12 cellular contexts compared by ENCODE assay signal in the genomic region with DNA sequence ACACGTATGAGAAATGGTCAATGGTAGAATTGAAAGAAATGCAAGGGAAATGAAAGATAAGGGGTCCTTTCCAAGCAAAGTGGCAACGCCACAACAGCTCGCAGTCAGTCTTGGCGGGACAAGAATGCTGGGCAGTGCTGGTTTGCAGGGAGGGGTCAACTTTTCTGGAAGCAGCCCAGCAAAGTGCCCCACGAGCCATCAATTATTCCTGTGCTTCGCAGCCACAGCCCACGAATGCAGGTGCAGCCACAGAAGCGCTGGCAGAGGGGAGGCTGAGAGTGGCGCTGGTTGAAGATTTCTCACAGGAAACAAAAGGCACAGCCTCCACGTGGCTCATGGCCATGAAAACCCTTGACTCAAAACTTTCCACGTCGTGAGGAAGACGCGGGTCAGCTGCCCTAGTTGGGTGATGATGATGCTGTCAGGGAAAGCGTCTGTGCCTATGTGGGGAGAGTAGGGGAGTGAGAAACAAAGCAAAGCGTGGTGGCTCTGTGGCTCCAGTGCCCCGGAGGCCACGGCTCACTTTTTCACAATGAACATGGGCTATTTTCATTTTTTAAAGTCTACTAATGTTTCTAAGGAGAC. TPM values are rescaled to one million over a fixed set of nuclear protein-coding genes. Genes with fewer than 3 reads are reported as not detected.
DNase-seq lines count a peak whose midpoint lies in the region; ATAC-seq and TF ChIP-seq lines count a peak whose summit lies in the region.
"Not testable (repeated sequence)": the region's sequence is repeated elsewhere in the genome, so short reads cannot be mapped to it uniquely, and the experiment has no call there.
"Had no signal": no experiment of that assay in that cellular context is flagged by ENCODE, and none has a peak within 500 bp of the region (broad histone marks: within the 10 kb centered on the region; RNA-seq: fewer than 3 reads in every experiment).

No MANE protein-coding gene starts in this region.

- peaks cover 0 to 17% (median 2%) of the 10 kb centered on the region in 4 donors for H3K4me1 ChIP-seq in right lobe of liver

- H3K27me3 Mint-ChIP-seq in activated CD4-positive, alpha-beta T cell treated with anti-CD3 and anti-CD28 coated beads for 36 hours, result peaks cover 14% of the 10 kb centered on the region
- peaks cover 36 to 63% of the 10 kb centered on the region in 2 donors for H3K27me3 Mint-ChIP-seq in effector memory CD8-positive, alpha-beta T cell
- H3K27me3 Mint-ChIP-seq in natural killer cell treated with Interleukin-12 subunit alpha and Interleukin-12 subunit beta and Interleukin-15 and Interleukin-18, amount 100 ng/mL, for 72 hours, result peaks cover 13 to 29% of the 10 kb centered on the region in 2 donors

- TF ChIP-seq POLR2A in right lobe of liver (IDR thresholded peaks at IDR 0.05), result not testable (repeated sequence)

- not testable (repeated sequence) for H3K9me3 Mint-ChIP-seq in activated CD4-positive, alpha-beta T cell treated with anti-CD3 and anti-CD28 coated beads for 36 hours (ENCODE audit: low read depth); effector memory CD8-positive, alpha-beta T cell; natural killer cell treated with Interleukin-12 subunit alpha and Interleukin-12 subunit beta and Interleukin-15 and Interleukin-18, amount 100 ng/mL, for 72 hours; stimulated activated effector memory CD8-positive, alpha-beta T cell treated with anti-CD3 and anti-CD28 coated beads, Interleukin-12 subunit alpha, Interleukin-12 subunit beta, amount 100 ng/mL, for 72 hours

- H3K27ac Mint-ChIP-seq in activated CD4-positive, alpha-beta T cell treated with anti-CD3 and anti-CD28 coated beads for 36 hours; effector memory CD8-positive, alpha-beta T cell; natural killer cell treated with Interleukin-12 subunit alpha and Interleukin-12 subunit beta and Interleukin-15 and Interleukin-18, amount 100 ng/mL, for 72 hours; stimulated activated effector memory CD8-positive, alpha-beta T cell treated with anti-CD3 and anti-CD28 coated beads, Interleukin-12 subunit alpha, Interleukin-12 subunit beta, amount 100 ng/mL, for 72 hours: not testable (repeated sequence)

- peak; percentile 21 for DNase-seq in activated CD4-positive, alpha-beta T cell treated with anti-CD3 and anti-CD28 coated beads for 36 hours
- not testable (repeated sequence) for DNase-seq in effector memory CD8-positive, alpha-beta T cell; left lobe of liver (ENCODE audit: low spot score); natural killer cell treated with Interleukin-12 subunit alpha and Interleukin-12 subunit beta and Interleukin-15 and Interleukin-18, amount 100 ng/mL, for 72 hours (ENCODE audit: low spot score); stimulated activated effector memory CD8-positive, alpha-beta T cell treated with anti-CD3 and anti-CD28 coated beads, Interleukin-12 subunit alpha, Interleukin-12 subunit beta, amount 100 ng/mL, for 72 hours (ENCODE audit: low spot score in 2 of 2)
- DNase-seq in right lobe of liver, result peak in 1 of 3 donors; percentile 55

- TF ChIP-seq CTCF in right lobe of liver (IDR thresholded peaks at IDR 0.05), result not testable (repeated sequence)

- WGBS in right lobe of liver (ENCODE audit: insufficient coverage, low coverage, low lambda C conversion rate, missing lambda C conversion rate), result 19% methylated on average over 11 of the region's 18 CpGs

- CTCF ChIA-PET in activated CD4-positive, alpha-beta T cell treated with anti-CD3 and anti-CD28 coated beads for 36 hours (lab: Charles Lee), result not testable (repeated sequence)

- H3K27me3 ChIP-seq in right lobe of liver, result not testable (repeated sequence)

- H3K36me3 ChIP-seq in right lobe of liver, result not testable (repeated sequence)

- intact Hi-C loops in activated CD4-positive, alpha-beta T cell treated with anti-CD3 and anti-CD28 coated beads for 36 hours (cut with DNase I, micrococcal nuclease); right lobe of liver (cut with DNase I): not testable (repeated sequence)

- peak; percentile 26 for ATAC-seq in activated CD4-positive, alpha-beta T cell treated with anti-CD3 and anti-CD28 coated beads for 36 hours
- ATAC-seq in effector memory CD8-positive, alpha-beta T cell (replicated peaks), result peak; percentile 29
- peak; percentile 12 for ATAC-seq in left lobe of liver
- ATAC-seq in right lobe of liver, result peak in 3 of 4 donors; percentile 1 to 30 (median 24)
- peak; percentile 41 to 70 for ATAC-seq in natural killer cell treated with Interleukin-12 subunit alpha and Interleukin-12 subunit beta and Interleukin-15 and Interleukin-18, amount 100 ng/mL, for 72 hours
- ATAC-seq in stimulated activated effector memory CD8-positive, alpha-beta T cell treated with anti-CD3 and anti-CD28 coated beads, Interleukin-12 subunit alpha, Interleukin-12 subunit beta, amount 100 ng/mL, for 72 hours, result peak; percentile 66

- POLR2A ChIA-PET in activated CD4-positive, alpha-beta T cell treated with anti-CD3 and anti-CD28 coated beads for 36 hours (lab: Charles Lee), result not testable (repeated sequence)

- H3K4me3 ChIP-seq in right lobe of liver, result peak overlapping the region in 1 of 3 donors; percentile 21

- not testable (repeated sequence) for H3K9me3 ChIP-seq in right lobe of liver

- H3K4me3 Mint-ChIP-seq in activated CD4-positive, alpha-beta T cell treated with anti-CD3 and anti-CD28 coated beads for 36 hours; effector memory CD8-positive, alpha-beta T cell; stimulated activated effector memory CD8-positive, alpha-beta T cell treated with anti-CD3 and anti-CD28 coated beads, Interleukin-12 subunit alpha, Interleukin-12 subunit beta, amount 100 ng/mL, for 72 hours: not testable (repeated sequence)
- H3K4me3 Mint-ChIP-seq in natural killer cell treated with Interleukin-12 subunit alpha and Interleukin-12 subunit beta and Interleukin-15 and Interleukin-18, amount 100 ng/mL, for 72 hours, result peak overlapping the region; percentile 66

- H3K27ac ChIP-seq in right lobe of liver, result peak overlapping the region; percentile 29 to 47 (median 47)

- H3K36me3 Mint-ChIP-seq in activated CD4-positive, alpha-beta T cell treated with anti-CD3 and anti-CD28 coated beads for 36 hours (ENCODE audit: low read depth); effector memory CD8-positive, alpha-beta T cell (ENCODE audit: insufficient read depth); natural killer cell treated with Interleukin-12 subunit alpha and Interleukin-12 subunit beta and Interleukin-15 and Interleukin-18, amount 100 ng/mL, for 72 hours; stimulated activated effector memory CD8-positive, alpha-beta T cell treated with anti-CD3 and anti-CD28 coated beads, Interleukin-12 subunit alpha, Interleukin-12 subunit beta, amount 100 ng/mL, for 72 hours: not testable (repeated sequence)

- H3K4me1 Mint-ChIP-seq in activated CD4-positive, alpha-beta T cell treated with anti-CD3 and anti-CD28 coated beads for 36 hours, result peaks cover 25% of the 10 kb centered on the region
- not testable (repeated sequence) for H3K4me1 Mint-ChIP-seq in effector memory CD8-positive, alpha-beta T cell (ENCODE audit: low read depth in 2 of 2)
- H3K4me1 Mint-ChIP-seq in natural killer cell treated with Interleukin-12 subunit alpha and Interleukin-12 subunit beta and Interleukin-15 and Interleukin-18, amount 100 ng/mL, for 72 hours (ENCODE audit: low read depth in 2 of 2), result peaks cover 26 to 31% of the 10 kb centered on the region in 2 donors
- H3K4me1 Mint-ChIP-seq in stimulated activated effector memory CD8-positive, alpha-beta T cell treated with anti-CD3 and anti-CD28 coated beads, Interleukin-12 subunit alpha, Interleukin-12 subunit beta, amount 100 ng/mL, for 72 hours, result peaks cover 16% of the 10 kb centered on the region

RNA-seq across cellular contexts. Expression of gene KRTAP5-5, which starts 33.2 kb away (rescaled TPM):
- not detected for total RNA-seq in activated CD4-positive, alpha-beta T cell treated with anti-CD3 and anti-CD28 coated beads for 36 hours
- total RNA-seq in left lobe of liver, result not detected
- total RNA-seq in right lobe of liver, result not detected
- not detected for total RNA-seq in natural killer cell treated with Interleukin-12 subunit alpha and Interleukin-12 subunit beta and Interleukin-15 and Interleukin-18, amount 100 ng/mL, for 72 hours
- total RNA-seq: CD4-positive, alpha-beta T cell; CD8-positive, alpha-beta memory T cell; GM12878; GM23248; H1; H7 had no signal

RNA-seq across cellular contexts. Expression of gene KRTAP5-6, which starts 34.2 kb away (rescaled TPM):
- not detected for total RNA-seq in activated CD4-positive, alpha-beta T cell treated with anti-CD3 and anti-CD28 coated beads for 36 hours
- total RNA-seq in left lobe of liver, result 1.4 TPM
- 1 to 10 TPM in 3 of 6 experiments, under 1 TPM in 2, not detected in 1; 0.79 to 1.5 (median 1.2) TPM for total RNA-seq in right lobe of liver
- not detected for total RNA-seq in natural killer cell treated with Interleukin-12 subunit alpha and Interleukin-12 subunit beta and Interleukin-15 and Interleukin-18, amount 100 ng/mL, for 72 hours
- total RNA-seq: CD4-positive, alpha-beta T cell; CD8-positive, alpha-beta memory T cell; GM12878; GM23248; H1; H7 had no signal

RNA-seq across cellular contexts. Expression of gene KRTAP5-4, which starts 40.9 kb away (rescaled TPM):
- total RNA-seq in activated CD4-positive, alpha-beta T cell treated with anti-CD3 and anti-CD28 coated beads for 36 hours, result not detected
- total RNA-seq in left lobe of liver (not detected), right lobe of liver (not detected)
- not detected for total RNA-seq in natural killer cell treated with Interleukin-12 subunit alpha and Interleukin-12 subunit beta and Interleukin-15 and Interleukin-18, amount 100 ng/mL, for 72 hours
- total RNA-seq: CD4-positive, alpha-beta T cell; CD8-positive, alpha-beta memory T cell; GM12878; GM23248; H1; H7 had no signal

RNA-seq across cellular contexts. Expression of gene KRTAP5-3, which starts 54.5 kb away (rescaled TPM):
- not detected for total RNA-seq in activated CD4-positive, alpha-beta T cell treated with anti-CD3 and anti-CD28 coated beads for 36 hours
- not detected for total RNA-seq in left lobe of liver
- total RNA-seq in right lobe of liver, result not detected
- total RNA-seq in natural killer cell treated with Interleukin-12 subunit alpha and Interleukin-12 subunit beta and Interleukin-15 and Interleukin-18, amount 100 ng/mL, for 72 hours, result not detected
- total RNA-seq: CD4-positive, alpha-beta T cell; CD8-positive, alpha-beta memory T cell; GM12878; GM23248; H1; H7 had no signal

Comparison
In these comparisons a context has a peak if more than half of its experiments do, and no peak if none do; other contexts are left out.
1. ATAC-seq: peak in every context shown above with its lines; median percentile 66 in stimulated activated effector memory CD8-positive, alpha-beta T cell treated with anti-CD3 and anti-CD28 coated beads, Interleukin-12 subunit alpha, Interleukin-12 subunit beta, amount 100 ng/mL, for 72 hours; 56 in natural killer cell treated with Interleukin-12 subunit alpha and Interleukin-12 subunit beta and Interleukin-15 and Interleukin-18, amount 100 ng/mL, for 72 hours; 29 in effector memory CD8-positive, alpha-beta T cell; 26 in activated CD4-positive, alpha-beta T cell treated with anti-CD3 and anti-CD28 coated beads for 36 hours; 24 in right lobe of liver; 12 in left lobe of liver.